In the genomic region with DNA sequence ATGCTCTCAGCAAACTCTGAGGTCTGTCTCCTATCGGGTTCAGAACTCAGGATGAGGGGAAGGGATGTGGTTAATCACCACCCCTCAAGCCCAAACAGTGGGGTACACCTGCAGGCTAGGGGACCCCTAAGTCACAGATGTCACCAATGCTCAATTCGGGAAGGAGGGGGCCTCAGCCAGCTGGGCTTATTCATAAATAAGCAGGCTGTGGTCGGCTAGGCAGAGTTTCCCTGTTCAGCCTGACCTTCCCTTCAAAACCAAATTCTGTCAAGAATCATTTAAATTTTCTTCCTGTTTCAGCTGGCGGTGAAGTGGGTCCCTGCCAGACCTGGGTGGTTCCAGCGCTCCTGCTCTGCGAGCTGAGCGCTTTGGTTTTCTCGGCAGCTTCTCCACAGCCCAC, we compare ENCODE assay signal across 1 cellular context.
TF ChIP-seq lines count a peak whose summit lies in the region.

No MANE protein-coding gene starts in this region.

TF ChIP-seq in K562, 482 proteins besides CTCF, POLR2A, EP300 and RAD21 (continued from another document):
- TF ChIP-seq, protein P1, sequence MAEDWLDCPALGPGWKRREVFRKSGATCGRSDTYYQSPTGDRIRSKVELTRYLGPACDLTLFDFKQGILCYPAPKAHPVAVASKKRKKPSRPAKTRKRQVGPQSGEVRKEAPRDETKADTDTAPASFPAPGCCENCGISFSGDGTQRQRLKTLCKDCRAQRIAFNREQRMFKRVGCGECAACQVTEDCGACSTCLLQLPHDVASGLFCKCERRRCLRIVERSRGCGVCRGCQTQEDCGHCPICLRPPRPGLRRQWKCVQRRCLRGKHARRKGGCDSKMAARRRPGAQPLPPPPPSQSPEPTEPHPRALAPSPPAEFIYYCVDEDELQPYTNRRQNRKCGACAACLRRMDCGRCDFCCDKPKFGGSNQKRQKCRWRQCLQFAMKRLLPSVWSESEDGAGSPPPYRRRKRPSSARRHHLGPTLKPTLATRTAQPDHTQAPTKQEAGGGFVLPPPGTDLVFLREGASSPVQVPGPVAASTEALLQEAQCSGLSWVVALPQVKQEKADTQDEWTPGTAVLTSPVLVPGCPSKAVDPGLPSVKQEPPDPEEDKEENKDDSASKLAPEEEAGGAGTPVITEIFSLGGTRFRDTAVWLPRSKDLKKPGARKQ (CRISPR knock-in tag; IDR thresholded peaks at IDR 0.05), result no peak
- TF ChIP-seq ZNF584 (CRISPR knock-in tag; IDR thresholded peaks at IDR 0.05; ENCODE audit: low read depth) (no peak), CBX2 (IDR thresholded peaks at IDR 0.05; ENCODE audit: insufficient read depth, low read length, poor library complexity, severe bottlenecking) (peak; percentile 44), KLF6 (CRISPR knock-in tag; IDR thresholded peaks at IDR 0.05; ENCODE audit: borderline replicate concordance) (no peak), ZNF561 (CRISPR knock-in tag; conservative IDR thresholded peaks at IDR 0.05) (no peak)
